Comparison of ENCODE assay signal across 9 cellular contexts in genomic region chr19:33194527-33194883, GRCh38. TPM values are rescaled to one million over a fixed set of nuclear protein-coding genes. Genes with fewer than 3 reads are reported as not detected.
DNase-seq lines count a peak whose midpoint lies in the region; ATAC-seq and TF ChIP-seq lines count a peak whose summit lies in the region.
"Had no signal": no experiment of that assay in that cellular context is flagged by ENCODE, and none has a peak within 500 bp of the region (broad histone marks: within the 10 kb centered on the region; RNA-seq: fewer than 3 reads in every experiment).

No MANE protein-coding gene starts in this region.

- H4K12ac ChIP-seq in trophoblast cell (ENCODE audit: low read depth, low read length): no peak overlapping the region

- H3K4me3 Mint-ChIP-seq in Caco-2 (ENCODE audit: unreplicated experiment): peak overlapping the region; percentile 70

- peak; percentile 63 for ATAC-seq in Panc1
- peak; percentile 28 for ATAC-seq in Right ventricle myocardium superior (ENCODE audit: poor library complexity)
- ATAC-seq in GM21526 (IDR thresholded peaks at IDR 0.05; ENCODE audit: low FRiP score, unreplicated experiment): no peak

- TF ChIP-seq CTCF in Caco-2 (IDR thresholded peaks at IDR 0.05; ENCODE audit: insufficient read depth in 1 of 2, low read depth in 1 of 2, low read length in 1 of 2, severe bottlenecking in 1 of 2, unreplicated experiment in 1 of 2) (no peak), Panc1 (IDR thresholded peaks at IDR 0.05) (no peak), RWPE1 (conservative IDR thresholded peaks at IDR 0.05; ENCODE audit: low read depth) (no peak)

- peak overlapping the region; percentile 37 for H3K14ac ChIP-seq in trophoblast cell (ENCODE audit: low read length)

- H3K79me2 ChIP-seq in trophoblast cell (ENCODE audit: control insufficient read depth, insufficient read depth, low read length, poor library complexity): no peaks in the 10 kb centered on the region

- H3K27me3 ChIP-seq in Caco-2 (replicated peaks; ENCODE audit: control insufficient read depth, insufficient read depth, low read length) (no peaks in the 10 kb centered on the region), Panc1 (ENCODE audit: control insufficient read depth, insufficient read depth, low read length) (no peaks in the 10 kb centered on the region), trophoblast cell (ENCODE audit: insufficient read depth, low read length) (peaks cover 20% of the 10 kb centered on the region)

- no TSS peak for BruUV-seq in Caco-2 (replicated peaks; lab: Mats Ljungman, UMichigan)
- no TSS peak for BruUV-seq in Panc1 (replicated peaks; lab: Mats Ljungman, UMichigan)

- no peak overlapping the region for H4K91ac ChIP-seq in trophoblast cell (ENCODE audit: low read depth, low read length)

- H3K27ac ChIP-seq in Panc1 (ENCODE audit: low read length) (no peak overlapping the region), trophoblast cell (ENCODE audit: low read depth, low read length) (no peak overlapping the region), RWPE1 (no peak overlapping the region)

- peak overlapping the region; percentile 89 for H3K4me2 ChIP-seq in trophoblast cell (ENCODE audit: low read length)

- peak overlapping the region; percentile 39 for H2AFZ ChIP-seq in trophoblast cell (ENCODE audit: insufficient read depth, low read length, poor library complexity)

- POLR2A ChIA-PET in Caco-2 (lab: Charles Lee): no interaction called here
- POLR2A ChIA-PET in Panc1 (lab: Charles Lee): no interaction called here
- POLR2A ChIA-PET in RWPE1 (lab: Yijun Ruan, JAX; ENCODE audit: low non-redundant PET): interaction anchor here (0.7 kb wide), 1 partner anchor 188 kb away, joined by 3 read pairs; no protein-coding TSS in a partner anchor

- no peaks in the 10 kb centered on the region for H3K79me1 ChIP-seq in trophoblast cell (ENCODE audit: low read length)

- peaks cover 11% of the 10 kb centered on the region; the same call in 1 of the 2 replicates for H3K4me1 ChIP-seq in Caco-2
- peaks cover 10% of the 10 kb centered on the region for H3K4me1 ChIP-seq in Panc1 (ENCODE audit: control insufficient read depth, insufficient read depth, low read length)
- H3K4me1 ChIP-seq in trophoblast cell (ENCODE audit: control insufficient read depth in 1 of 2, insufficient read depth in 2 of 2, low read length in 2 of 2): peaks cover 0 to 5% of the 10 kb centered on the region in 2 experiments

- peak overlapping the region; percentile 50 for H3K4me3 ChIP-seq in Caco-2 (ENCODE audit: low read depth, low read length)
- H3K4me3 ChIP-seq in Panc1 (ENCODE audit: low read depth in 2 of 2, low read length in 2 of 2): peak overlapping the region; percentile 48 to 54
- H3K4me3 ChIP-seq in trophoblast cell (ENCODE audit: low read depth, low read length): peak overlapping the region; percentile 71

- H3K27ac Mint-ChIP-seq in Caco-2 (ENCODE audit: unreplicated experiment): no peak overlapping the region
- H3K27ac Mint-ChIP-seq: T-helper 2 cell treated with Interferon-gamma antibody and Interleukin-4, amounts not matched to agents 5 μg/mL and 100 μg/mL, for 36 hours had no signal

- H2BK120ac ChIP-seq in trophoblast cell (ENCODE audit: insufficient read depth, low read length, poor library complexity): no peak overlapping the region

- H3K36me3 ChIP-seq in Caco-2 (ENCODE audit: control insufficient read depth, insufficient read depth, low read length): no peaks in the 10 kb centered on the region
- no peaks in the 10 kb centered on the region; the same call in 1 of the 2 replicates for H3K36me3 ChIP-seq in Panc1 (ENCODE audit: control insufficient read depth, insufficient read depth, low read length)
- H3K36me3 ChIP-seq in trophoblast cell (ENCODE audit: control insufficient read depth in 1 of 2, insufficient read depth in 2 of 2, low read length in 2 of 2): no peaks in the 10 kb centered on the region

- no peak overlapping the region for H2BK12ac ChIP-seq in trophoblast cell (ENCODE audit: low read length)

- no peak overlapping the region for H2AK5ac ChIP-seq in trophoblast cell (ENCODE audit: low read length)

- intact Hi-C loops in Caco-2 (cut with micrococcal nuclease; ENCODE audit: unreplicated experiment) (no loop called here), Panc1 (cut with micrococcal nuclease; ENCODE audit: unreplicated experiment) (no loop called here), Right ventricle myocardium superior (cut with DNase I) (no loop called here)

- WGBS in trophoblast cell (ENCODE audit: extremely low coverage, insufficient coverage, insufficient read length): no CpG with 5 or more reads among the region's 59 CpGs

- in situ Hi-C loops in Panc1 (cut with HindIII; ENCODE audit: low pct_unique_long_range_greater_than_20kb, low sequenced_read_pairs): no loop called here

- no peak overlapping the region for H2BK5ac ChIP-seq in trophoblast cell (ENCODE audit: low read depth, low read length, poor library complexity)

- peaks cover 7% of the 10 kb centered on the region for H3K27me3 Mint-ChIP-seq in Caco-2 (ENCODE audit: insufficient read depth, unreplicated experiment)

- no peak overlapping the region for H3K9ac ChIP-seq in trophoblast cell (ENCODE audit: low read length)

- CTCF ChIA-PET in Caco-2 (lab: Charles Lee): interaction anchor here (0.6 to 2.5 kb wide), 2 partner anchors 10 to 42 kb away, joined by 4 to 11 read pairs; no protein-coding TSS in a partner anchor
- CTCF ChIA-PET in Panc1 (lab: Charles Lee): no interaction called here
- CTCF ChIA-PET in RWPE1 (lab: Yijun Ruan, JAX): no interaction called here

- H3K9me3 ChIP-seq in Caco-2: no peaks in the 10 kb centered on the region
- H3K9me3 ChIP-seq in Panc1 (ENCODE audit: control insufficient read depth, insufficient read depth, low read depth, low read length): no peaks in the 10 kb centered on the region
- no peaks in the 10 kb centered on the region for H3K9me3 ChIP-seq in trophoblast cell (ENCODE audit: insufficient read depth, low read depth, low read length)

- no peaks in the 10 kb centered on the region for H3K4me1 Mint-ChIP-seq in Caco-2 (ENCODE audit: low read depth, unreplicated experiment)

- no peaks in the 10 kb centered on the region for H3K9me3 Mint-ChIP-seq in Caco-2 (ENCODE audit: unreplicated experiment)
- H3K9me3 Mint-ChIP-seq: T-helper 2 cell treated with Interferon-gamma antibody and Interleukin-4, amounts not matched to agents 5 μg/mL and 100 μg/mL, for 36 hours had no signal

- no peak overlapping the region for H3K23ac ChIP-seq in trophoblast cell (ENCODE audit: low read length)

- H3K18ac ChIP-seq in trophoblast cell (ENCODE audit: low read length): no peak overlapping the region

- peaks cover 6% of the 10 kb centered on the region for H3K36me3 Mint-ChIP-seq in Caco-2 (ENCODE audit: insufficient read depth, unreplicated experiment)

- no peak overlapping the region for H4K8ac ChIP-seq in trophoblast cell (ENCODE audit: low read depth, low read length)

- DNase-seq in Caco-2 (no peak), Panc1 (ENCODE audit: low read depth, low spot score) (no peak), Right ventricle myocardium superior (peak; percentile 53), trophoblast cell (peak in 1 of 2 donors; percentile 18), RWPE1 (ENCODE audit: low spot score) (no peak), NCI-H1694 treated with DMSO at 0.1 percent for 48 hours (lab: John Stamatoyannopoulos, UW) (no peak), RPMI8226 (no peak)

- no peak overlapping the region for H3K4ac ChIP-seq in trophoblast cell (ENCODE audit: low read depth, low read length)

RNA-seq across cellular contexts. Expression of gene LRP3, which starts 0.4 kb away (rescaled TPM):
- total RNA-seq in Caco-2 (2022) (21.3 and 22.8 TPM in 2 replicates), Panc1 (2021; ENCODE audit: unreplicated experiment) (28.6 TPM), Right ventricle myocardium superior (16.4 TPM)
- polyA plus RNA-seq in Panc1 (2012; ENCODE audit: insufficient read length): 40.1 TPM
- 6.9 and 8.1 TPM in 2 replicates for polyA plus RNA-seq in trophoblast cell (2013)

RNA-seq across cellular contexts. Expression of gene SLC7A10, which starts 31.1 kb away (rescaled TPM):
- total RNA-seq in Caco-2 (2022): not detected in 2 replicates
- 1.1 TPM for total RNA-seq in Panc1 (2021; ENCODE audit: unreplicated experiment)
- polyA plus RNA-seq in Panc1 (2012; ENCODE audit: insufficient read length): 5.2 TPM
- 0.13 TPM for total RNA-seq in Right ventricle myocardium superior
- polyA plus RNA-seq in trophoblast cell (2013): 0.81 and 0.99 TPM in 2 replicates
